In the genomic region with DNA sequence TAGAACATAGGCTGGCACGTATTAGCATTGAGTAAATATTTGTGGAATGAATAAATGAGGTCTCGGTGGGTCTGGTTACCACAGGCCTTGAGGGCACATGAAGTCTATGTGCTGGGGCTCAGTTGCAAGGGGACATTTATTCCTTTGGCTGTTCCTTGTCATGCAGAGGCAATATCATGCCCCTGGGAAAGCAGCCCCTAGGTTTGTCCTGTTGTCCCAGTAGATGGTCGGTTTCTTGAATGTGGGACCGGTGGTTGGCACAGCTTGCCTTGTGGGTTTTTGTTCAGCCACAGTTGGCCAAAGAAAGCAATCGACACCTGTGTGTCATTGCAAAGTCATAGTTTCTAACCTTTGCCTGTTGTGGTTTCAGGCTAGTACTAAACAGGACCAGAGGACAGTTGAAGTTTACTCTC, we compare ENCODE assay signal across 9 cellular contexts. TPM values are rescaled to one million over a fixed set of nuclear protein-coding genes. Genes with fewer than 3 reads are reported as not detected.
DNase-seq lines count a peak whose midpoint lies in the region; ATAC-seq and TF ChIP-seq lines count a peak whose summit lies in the region.
"Had no signal": no experiment of that assay in that cellular context is flagged by ENCODE, and none has a peak within 500 bp of the region (broad histone marks: within the 10 kb centered on the region; RNA-seq: fewer than 3 reads in every experiment).

No MANE protein-coding gene starts in this region.

- H3K4me3 ChIP-seq in prostate gland: no peak overlapping the region

- no peaks in the 10 kb centered on the region for H3K4me1 ChIP-seq in prostate gland (replicated peaks)

- no peak overlapping the region for H3K27ac ChIP-seq in prostate gland

- H3K27ac Mint-ChIP-seq in activated naive CD8-positive, alpha-beta T cell treated with anti-CD3 and anti-CD28 coated beads for 36 hours: peak overlapping the region; percentile 43
- H3K27ac Mint-ChIP-seq: memory B cell had no signal

- no peaks in the 10 kb centered on the region for H3K9me3 ChIP-seq in prostate gland

- H3K27me3 Mint-ChIP-seq in activated naive CD8-positive, alpha-beta T cell treated with anti-CD3 and anti-CD28 coated beads for 36 hours: no peaks in the 10 kb centered on the region
- H3K27me3 Mint-ChIP-seq: memory B cell had no signal

- peaks cover 59% of the 10 kb centered on the region for H3K36me3 Mint-ChIP-seq in activated naive CD8-positive, alpha-beta T cell treated with anti-CD3 and anti-CD28 coated beads for 36 hours

- no peak overlapping the region for H3K4me3 Mint-ChIP-seq in activated naive CD8-positive, alpha-beta T cell treated with anti-CD3 and anti-CD28 coated beads for 36 hours
- H3K4me3 Mint-ChIP-seq: memory B cell had no signal

- DNase-seq in activated naive CD8-positive, alpha-beta T cell treated with anti-CD3 and anti-CD28 coated beads for 36 hours: peak; percentile 26
- DNase-seq in prostate gland (ENCODE audit: low spot score) (no peak), NCI-H774 (lab: John Stamatoyannopoulos, UW) (no peak), KG1 (lab: John Stamatoyannopoulos, UW) (no peak)
- no peak for DNase-seq in effector CD4-positive, alpha-beta T cell

- intact Hi-C loops in prostate gland (cut with DNase I): no loop called here

- peaks cover 2% of the 10 kb centered on the region for H3K9me3 Mint-ChIP-seq in activated naive CD8-positive, alpha-beta T cell treated with anti-CD3 and anti-CD28 coated beads for 36 hours
- H3K9me3 Mint-ChIP-seq: memory B cell had no signal

- WGBS in prostate gland: 88% methylated on average over 5 of the region's 5 CpGs

- peaks cover 51% of the 10 kb centered on the region for H3K4me1 Mint-ChIP-seq in activated naive CD8-positive, alpha-beta T cell treated with anti-CD3 and anti-CD28 coated beads for 36 hours

- TF ChIP-seq POLR2A in prostate gland (IDR thresholded peaks at IDR 0.05): no peak

- no peak for TF ChIP-seq CTCF in prostate gland (IDR thresholded peaks at IDR 0.05)

- H3K36me3 ChIP-seq in prostate gland: no peaks in the 10 kb centered on the region

- peak; percentile 90 for ATAC-seq in GM18517 (IDR thresholded peaks at IDR 0.05; ENCODE audit: unreplicated experiment)
- peak; percentile 86 for ATAC-seq in GM21423 (IDR thresholded peaks at IDR 0.05; ENCODE audit: unreplicated experiment)
- peak; percentile 86 for ATAC-seq in HG03280 (IDR thresholded peaks at IDR 0.05; ENCODE audit: unreplicated experiment)

- H3K27me3 ChIP-seq in prostate gland (replicated peaks; ENCODE audit: insufficient read depth): no peaks in the 10 kb centered on the region

RNA-seq across cellular contexts. Expression of gene GPR183, which starts 24.7 kb away (rescaled TPM):
- 1 to 10 TPM; 4.3 to 4.5 TPM for total RNA-seq in activated naive CD8-positive, alpha-beta T cell treated with anti-CD3 and anti-CD28 coated beads for 36 hours
- 1 to 10 TPM; 2.6 to 3.8 TPM for total RNA-seq in prostate gland
